ENCODE assay signal across 8 cellular contexts in the genomic region with DNA sequence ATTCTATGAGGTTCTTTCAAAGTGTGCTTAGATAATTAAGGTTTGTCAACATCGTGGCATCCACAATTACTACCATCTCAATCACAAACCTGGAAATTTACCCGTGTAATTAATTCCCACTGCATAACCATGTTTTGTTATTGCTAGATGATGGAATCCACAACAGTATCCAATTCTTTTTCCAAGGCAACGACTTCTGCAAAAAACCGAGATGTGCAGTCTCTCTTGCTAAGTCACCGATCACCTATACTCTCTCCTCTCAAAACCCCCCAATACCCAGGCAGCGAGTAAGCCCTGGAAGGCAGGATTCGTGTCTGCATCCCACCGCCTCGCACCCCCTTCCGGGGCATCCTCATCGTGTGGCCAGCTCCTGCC. TPM values are rescaled to one million over a fixed set of nuclear protein-coding genes. Genes with fewer than 3 reads are reported as not detected.
DNase-seq lines count a peak whose midpoint lies in the region; ATAC-seq and TF ChIP-seq lines count a peak whose summit lies in the region.

No MANE protein-coding gene starts in this region.

- H3K9me3 ChIP-seq in PC-9 (ENCODE audit: insufficient read depth, low read depth), result no peaks in the 10 kb centered on the region
- no peaks in the 10 kb centered on the region for H3K9me3 ChIP-seq in esophagus muscularis mucosa

- H3K4me2 ChIP-seq in PC-9, result peak overlapping the region; percentile 98

- no peaks in the 10 kb centered on the region for H3K27me3 Mint-ChIP-seq in T-helper 2 cell treated with Interferon-gamma antibody and Interleukin-4, amounts not matched to agents 5 μg/mL and 100 μg/mL, for 36 hours (ENCODE audit: low read depth)

- H3K79me2 ChIP-seq in PC-9 (ENCODE audit: low read depth), result peaks cover 49% of the 10 kb centered on the region

- H3K36me3 ChIP-seq in PC-9 (ENCODE audit: low read depth), result peaks cover 25% of the 10 kb centered on the region
- peaks cover 0 to 12% (median 3%) of the 10 kb centered on the region in 4 donors for H3K36me3 ChIP-seq in esophagus muscularis mucosa

- no peaks in the 10 kb centered on the region for H3K9me2 ChIP-seq in PC-9 (ENCODE audit: insufficient read depth)

- ATAC-seq in left lobe of liver, result no peak

- BruUV-seq in PC-9 (replicated peaks; lab: Mats Ljungman, UMichigan), result no TSS peak

- peak overlapping the region; percentile 84 for H2AFZ ChIP-seq in PC-9

- intact Hi-C loops in PC-9 (cut with micrococcal nuclease; ENCODE audit: unreplicated experiment) (no loop called here), esophagus muscularis mucosa (cut with DNase I) (no loop called here)

- peaks cover 37% of the 10 kb centered on the region for H4K20me1 ChIP-seq in PC-9 (ENCODE audit: insufficient read depth)

- no peak for TF ChIP-seq EP300 in esophagus muscularis mucosa (IDR thresholded peaks at IDR 0.05)

- TF ChIP-seq CTCF in PC-9 (conservative IDR thresholded peaks at IDR 0.05) (no peak), esophagus muscularis mucosa (IDR thresholded peaks at IDR 0.05) (no peak), retinal pigment epithelial cell (conservative IDR thresholded peaks at IDR 0.05; ENCODE audit: low read depth, low read length) (no peak)

- POLR2A ChIA-PET in PC-9 (lab: Charles Lee; ENCODE audit: unreplicated experiment), result interaction anchor here (0.6 kb wide), 2 partner anchors 44 to 69 kb away, joined by 3 to 4 read pairs; no protein-coding TSS in a partner anchor

- peak overlapping the region; percentile 92 for H3K4me3 ChIP-seq in PC-9
- peak overlapping the region; percentile 72 to 99 (median 96) for H3K4me3 ChIP-seq in esophagus muscularis mucosa
- peak overlapping the region; percentile 62 for H3K4me3 ChIP-seq in retinal pigment epithelial cell (ENCODE audit: low read length)

- H3K4me1 ChIP-seq in PC-9 (replicated peaks; ENCODE audit: insufficient read depth), result peaks cover 37% of the 10 kb centered on the region
- peaks cover 40 to 49% (median 46%) of the 10 kb centered on the region in 4 donors for H3K4me1 ChIP-seq in esophagus muscularis mucosa

- CTCF ChIA-PET in PC-9 (lab: Charles Lee), result no interaction called here

- peaks cover 32% of the 10 kb centered on the region for H3K4me1 Mint-ChIP-seq in T-helper 2 cell treated with Interferon-gamma antibody and Interleukin-4, amounts not matched to agents 5 μg/mL and 100 μg/mL, for 36 hours (ENCODE audit: low read depth)

- peak overlapping the region; percentile 82 for H3K4me3 Mint-ChIP-seq in T-helper 2 cell treated with Interferon-gamma antibody and Interleukin-4, amounts not matched to agents 5 μg/mL and 100 μg/mL, for 36 hours

- H3K27me3 ChIP-seq in PC-9 (ENCODE audit: insufficient read depth, low read depth) (no peaks in the 10 kb centered on the region), esophagus muscularis mucosa (no peaks in the 10 kb centered on the region)

- H3K27ac Mint-ChIP-seq in T-helper 2 cell treated with Interferon-gamma antibody and Interleukin-4, amounts not matched to agents 5 μg/mL and 100 μg/mL, for 36 hours, result peak overlapping the region; percentile 68

- DNase-seq in T-helper 2 cell treated with Interferon-gamma antibody and Interleukin-4, amounts not matched to agents 5 μg/mL and 100 μg/mL, for 36 hours (ENCODE audit: low spot score), result no peak
- DNase-seq in T-helper 2 cell, result no peak
- no peak for DNase-seq in PC-9
- DNase-seq in esophagus muscularis mucosa (ENCODE audit: extremely low spot score), result no peak
- no peak for DNase-seq in retinal pigment epithelial cell (ENCODE audit: low read depth)
- DNase-seq in left lobe of liver (ENCODE audit: low spot score), result no peak
- no peak for DNase-seq in DMS153 (lab: John Stamatoyannopoulos, UW)
- no peak for DNase-seq in COR-L47 (lab: John Stamatoyannopoulos, UW)

- H3K9me3 Mint-ChIP-seq in T-helper 2 cell treated with Interferon-gamma antibody and Interleukin-4, amounts not matched to agents 5 μg/mL and 100 μg/mL, for 36 hours, result no peaks in the 10 kb centered on the region

- peak overlapping the region; percentile 77 for H3K27ac ChIP-seq in PC-9
- H3K27ac ChIP-seq in esophagus muscularis mucosa (replicated peaks in 1 of 4), result peak overlapping the region; percentile 94 to 99 (median 98)

- peaks cover 21% of the 10 kb centered on the region for H3K36me3 Mint-ChIP-seq in T-helper 2 cell treated with Interferon-gamma antibody and Interleukin-4, amounts not matched to agents 5 μg/mL and 100 μg/mL, for 36 hours (ENCODE audit: low read depth)

- TF ChIP-seq POLR2A in esophagus muscularis mucosa (IDR thresholded peaks at IDR 0.05; ENCODE audit: low read depth), result no peak

- WGBS in esophagus muscularis mucosa, result 5% methylated on average over 8 of the region's 11 CpGs

- H3F3A ChIP-seq in PC-9 (ENCODE audit: insufficient read depth, low read depth), result peaks cover 29% of the 10 kb centered on the region

RNA-seq across cellular contexts. Expression of a gene that starts 0.7 kb away (rescaled TPM):
- total RNA-seq in PC-9 (2021) (315 and 459 TPM in 2 replicates), esophagus muscularis mucosa (100 to 1,000 TPM; 212 to 351 (median 309) TPM), left lobe of liver (125 TPM)

RNA-seq across cellular contexts. Expression of a gene that starts 36.3 kb away (rescaled TPM):
- total RNA-seq in PC-9 (2021) (1.8 and 3.5 TPM in 2 replicates), esophagus muscularis mucosa (10 to 100 TPM in 1 of 4 donors, 1 to 10 TPM in 3; 3.1 to 11.8 (median 5.7) TPM), left lobe of liver (7.8 TPM)
